Comparison of ENCODE assay signal across 17 cellular contexts in genomic region chr7:129150199-129150996, GRCh38. TPM values are rescaled to one million over a fixed set of nuclear protein-coding genes. Genes with fewer than 3 reads are reported as not detected.
A peak's percentile ranks its signal among the peaks of the same experiment; 100 is the strongest.
DNase-seq lines count a peak whose midpoint lies in the region; ATAC-seq and TF ChIP-seq lines count a peak whose summit lies in the region.
"Had no signal": no experiment of that assay in that cellular context is flagged by ENCODE, and none has a peak within 500 bp of the region (broad histone marks: within the 10 kb centered on the region; RNA-seq: fewer than 3 reads in every experiment).

No MANE protein-coding gene starts in this region.

- no peaks in the 10 kb centered on the region for H3K9me3 ChIP-seq in HUES48 (ENCODE audit: control insufficient read depth, insufficient read depth, low read length)
- H3K9me3 ChIP-seq: neutrophil had no signal

- no peaks in the 10 kb centered on the region for H3K9me3 Mint-ChIP-seq in activated B cell treated with CpG ODN at 0.5 μM for 24 hours
- H3K9me3 Mint-ChIP-seq: activated CD4-positive, alpha-beta memory T cell treated with anti-CD3 and anti-CD28 coated beads for 36 hours had no signal

- H3K27me3 Mint-ChIP-seq in activated B cell treated with CpG ODN at 0.5 μM for 24 hours, result no peaks in the 10 kb centered on the region

- peak overlapping the region; percentile 56 for H3K27ac Mint-ChIP-seq in activated B cell treated with CpG ODN at 0.5 μM for 24 hours
- H3K27ac Mint-ChIP-seq: activated CD4-positive, alpha-beta memory T cell treated with anti-CD3 and anti-CD28 coated beads for 36 hours had no signal

- no peak overlapping the region for H3K4me3 Mint-ChIP-seq in activated B cell treated with CpG ODN at 0.5 μM for 24 hours
- H3K4me3 Mint-ChIP-seq: activated CD4-positive, alpha-beta memory T cell treated with anti-CD3 and anti-CD28 coated beads for 36 hours had no signal

- CTCF ChIA-PET in activated B cell treated with CpG ODN at 0.5 μM for 24 hours (lab: Charles Lee), result interaction anchor here (1.5 to 2.2 kb wide), 2 partner anchors 14 to 61 kb away, joined by 3 to 19 read pairs; no protein-coding TSS in a partner anchor

- POLR2A ChIA-PET in activated B cell treated with CpG ODN at 0.5 μM for 24 hours (lab: Charles Lee), result interaction anchor here (0.7 to 1.5 kb wide), 9 partner anchors 11 to 475 kb away, joined by 3 to 7 read pairs (median 4); partner anchors contain the start of genes SMO and TNPO3

- peaks cover 86% of the 10 kb centered on the region for H3K36me3 Mint-ChIP-seq in activated B cell treated with CpG ODN at 0.5 μM for 24 hours (ENCODE audit: low read depth)
- H3K36me3 Mint-ChIP-seq: activated CD4-positive, alpha-beta memory T cell treated with anti-CD3 and anti-CD28 coated beads for 36 hours had no signal

- TF ChIP-seq CTCF in activated B cell treated with CpG ODN at 0.5 μM for 24 hours (IDR thresholded peaks at IDR 0.05), result no peak

- ATAC-seq in activated B cell treated with CpG ODN at 0.5 μM for 24 hours (ENCODE audit: low read depth), result no peak
- ATAC-seq in left lobe of liver, result peak; percentile 28
- no peak for ATAC-seq in HG02938 (IDR thresholded peaks at IDR 0.05; ENCODE audit: unreplicated experiment)
- ATAC-seq in HG03565 (IDR thresholded peaks at IDR 0.05; ENCODE audit: unreplicated experiment), result no peak
- no peak for ATAC-seq in GM18520 (IDR thresholded peaks at IDR 0.05; ENCODE audit: unreplicated experiment)

- intact Hi-C loops in activated B cell treated with CpG ODN at 0.5 μM for 24 hours (cut with micrococcal nuclease), result no loop called here

- peaks cover 15% of the 10 kb centered on the region for H3K4me1 ChIP-seq in HUES48 (ENCODE audit: control insufficient read depth, insufficient read depth, low read length)

- no peak overlapping the region for H3K4me3 ChIP-seq in HUES48 (ENCODE audit: low read depth, low read length)

- no peaks in the 10 kb centered on the region for H3K36me3 ChIP-seq in HUES48 (ENCODE audit: control insufficient read depth, insufficient read depth, low read length)
- H3K36me3 ChIP-seq: neutrophil had no signal

- H3K27me3 ChIP-seq in HUES48 (ENCODE audit: control insufficient read depth, insufficient read depth, low read length), result peaks cover 5% of the 10 kb centered on the region; the same call in 1 of the 2 replicates

- H3K4me1 Mint-ChIP-seq in activated B cell treated with CpG ODN at 0.5 μM for 24 hours, result peaks cover 87% of the 10 kb centered on the region

- H3K27ac ChIP-seq in HUES48 (ENCODE audit: low read depth, low read length), result peak overlapping the region; percentile 20
- H3K27ac ChIP-seq: neutrophil had no signal

- peak; percentile 73 for DNase-seq in CMK (ENCODE audit: low read depth)
- DNase-seq in activated B cell treated with CpG ODN at 0.5 μM for 24 hours, result no peak
- no peak for DNase-seq in left lobe of liver (ENCODE audit: low spot score)
- DNase-seq in activated gamma-delta T cell treated with Interleukin-2 at 50 U/mL for 16 hours, result no peak
- DNase-seq: activated CD4-positive, alpha-beta memory T cell treated with anti-CD3 and anti-CD28 coated beads for 36 hours; C1 segment of cervical spinal cord; caudate nucleus; DMS79 treated with DMSO at 0.1 percent for 48 hours; foreskin fibroblast; mesendoderm; NCI-H1092 treated with DMSO at 0.1 percent for 48 hours; T1000 had no signal

- H3K9ac ChIP-seq in HUES48 (ENCODE audit: low read depth, low read length), result no peak overlapping the region

RNA-seq across cellular contexts. Expression of gene TSPAN33, which starts 5.9 kb away (rescaled TPM):
- total RNA-seq in activated B cell treated with CpG ODN at 0.5 μM for 24 hours (332 and 341 TPM in 2 replicates), left lobe of liver (33.7 TPM)

RNA-seq across cellular contexts. Expression of gene SMO, which starts 38.0 kb away (rescaled TPM):
- total RNA-seq in activated B cell treated with CpG ODN at 0.5 μM for 24 hours (0.66 and 1.8 TPM in 2 replicates), left lobe of liver (22.1 TPM)
